In the genomic region with DNA sequence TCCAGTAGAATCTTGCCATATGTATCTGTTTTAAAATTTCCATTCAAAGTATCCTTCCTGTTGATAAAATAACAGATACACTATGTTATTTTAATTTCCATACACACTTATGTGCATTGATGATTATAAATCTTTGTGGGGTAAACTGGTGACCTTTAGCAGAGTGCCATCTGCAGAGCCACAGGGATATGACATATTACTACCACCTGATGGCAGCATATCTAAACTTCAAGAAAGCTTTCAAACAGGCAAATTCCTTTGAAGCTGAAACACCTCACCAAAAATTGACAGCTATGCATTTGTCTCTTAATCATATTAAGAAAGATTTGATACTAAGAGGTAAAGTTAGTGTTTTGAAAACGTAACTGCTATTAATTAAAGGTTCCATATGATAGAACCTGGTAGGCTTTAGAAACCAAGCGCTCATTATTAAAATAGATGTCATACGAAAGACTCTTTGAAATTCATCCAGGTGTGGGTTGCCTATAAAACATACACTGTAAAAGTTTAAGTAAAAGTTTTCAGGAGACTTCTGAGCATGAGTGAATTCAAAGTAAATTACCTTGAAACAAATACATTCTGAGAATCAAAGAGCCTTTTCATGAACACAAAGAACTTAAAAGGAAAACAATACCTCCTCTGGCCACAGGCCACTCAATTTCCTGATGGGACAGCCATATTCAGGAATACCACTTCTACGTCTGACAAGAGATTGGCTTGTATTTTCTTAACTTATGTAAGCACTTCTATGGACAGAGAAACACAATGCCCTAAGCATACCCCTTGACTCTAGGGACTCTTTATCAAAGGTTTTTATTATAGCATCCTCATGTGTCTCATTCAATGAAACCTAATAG, we compare ENCODE assay signal across 8 cellular contexts.
A peak's percentile ranks its signal among the peaks of the same experiment; 100 is the strongest.
DNase-seq lines count a peak whose midpoint lies in the region; ATAC-seq, FAIRE-seq and TF ChIP-seq lines count a peak whose summit lies in the region.

No MANE protein-coding gene starts in this region.

- DNase-seq in DMS114 treated with DMSO at 0.1 percent for 48 hours (lab: John Stamatoyannopoulos, UW; ENCODE audit: unreplicated experiment) (peak; percentile 30), NCI-H526 treated with DMSO at 0.1 percent for 48 hours (lab: John Stamatoyannopoulos, UW) (peak; percentile 1), astrocyte of the cerebellum (ENCODE audit: low read depth) (peak; percentile 23), immature natural killer cell (peak; percentile 26 to 47 (median 38)), urothelium cell line (ENCODE audit: low spot score) (peak; percentile 26), mesothelial cell of epicardium (ENCODE audit: low spot score in 2 of 2, unreplicated experiment in 2 of 2) (no peak)

- H3K27ac Mint-ChIP-seq in immature natural killer cell: no peak overlapping the region
- no peak overlapping the region for H3K27ac Mint-ChIP-seq in mesothelial cell of epicardium

- H3K4me3 ChIP-seq in astrocyte of the cerebellum (ENCODE audit: low read depth, low read length): no peak overlapping the region

- in situ Hi-C loops in astrocyte of the cerebellum (cut with HindIII; ENCODE audit: low sequenced_read_pairs): no loop called here

- H3K27me3 Mint-ChIP-seq in immature natural killer cell (ENCODE audit: low read depth in 3 of 3) (no peaks in the 10 kb centered on the region), mesothelial cell of epicardium (ENCODE audit: low read depth) (no peaks in the 10 kb centered on the region)

- no peak for FAIRE-seq in urothelium cell line (lab: Jason Lieb, UNC)

- H3K4me1 Mint-ChIP-seq in immature natural killer cell (no peaks in the 10 kb centered on the region), mesothelial cell of epicardium (no peaks in the 10 kb centered on the region)

- TF ChIP-seq CTCF in astrocyte of the cerebellum (IDR thresholded peaks at IDR 0.05; ENCODE audit: low read depth, low read length, missing control alignments): peak; percentile 62
- no peak for TF ChIP-seq CTCF in mesothelial cell of epicardium (IDR thresholded peaks at IDR 0.05; ENCODE audit: unreplicated experiment)

- H3K9me3 Mint-ChIP-seq in immature natural killer cell (no peaks in the 10 kb centered on the region), mesothelial cell of epicardium (no peaks in the 10 kb centered on the region)

- H3K4me3 Mint-ChIP-seq in immature natural killer cell (no peak overlapping the region), mesothelial cell of epicardium (no peak overlapping the region)

- peak; percentile 92 for ATAC-seq in GM18867 (IDR thresholded peaks at IDR 0.05; ENCODE audit: unreplicated experiment)
- peak; percentile 64 for ATAC-seq in HG03039 (IDR thresholded peaks at IDR 0.05; ENCODE audit: unreplicated experiment)

- no peaks in the 10 kb centered on the region for H3K36me3 Mint-ChIP-seq in immature natural killer cell
- no peaks in the 10 kb centered on the region for H3K36me3 Mint-ChIP-seq in mesothelial cell of epicardium

Comparison
In these comparisons a context has a peak if more than half of its experiments do, and no peak if none do; other contexts are left out.
1. DNase-seq: peak in DMS114 treated with DMSO at 0.1 percent for 48 hours (single experiment), NCI-H526 treated with DMSO at 0.1 percent for 48 hours (single experiment), astrocyte of the cerebellum (single experiment), immature natural killer cell (3 of 3) and urothelium cell line (single experiment); none in mesothelial cell of epicardium (0 of 2).